In the genomic region with DNA sequence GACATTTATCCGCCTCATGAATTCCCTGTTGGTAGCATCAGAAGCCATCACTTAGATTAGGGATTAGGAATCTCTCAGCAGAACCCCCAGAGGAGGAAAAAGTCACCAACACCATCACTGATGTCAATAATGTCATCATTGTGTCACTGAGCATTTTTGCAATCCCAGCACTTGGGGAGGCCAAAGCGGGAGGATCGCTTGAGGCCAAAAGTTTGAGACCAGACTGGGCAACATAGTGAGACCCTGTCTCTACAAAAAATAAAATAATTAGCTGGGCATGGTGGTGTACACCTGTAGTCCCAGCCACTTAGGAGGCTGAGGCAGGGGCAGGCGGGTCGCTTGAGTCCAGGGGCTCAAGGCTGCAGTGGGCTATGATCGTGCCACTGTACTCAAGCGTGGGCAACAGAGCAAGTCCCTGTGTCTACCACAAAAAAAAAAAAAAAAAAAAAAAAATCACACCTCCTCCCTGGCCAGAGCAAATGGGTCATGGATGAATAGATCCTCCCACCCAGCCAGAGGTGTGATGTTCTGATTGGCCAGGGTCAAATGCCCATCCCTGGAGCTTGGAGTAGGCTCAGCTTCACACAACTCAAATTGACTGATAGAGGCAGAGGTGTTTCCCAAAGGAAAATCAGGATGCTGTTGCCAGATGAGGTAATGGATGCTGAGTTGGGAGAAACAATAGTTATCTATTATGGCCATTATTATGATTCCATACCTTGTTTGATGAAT, we compare ENCODE assay signal across 1 cellular context.
A peak's percentile ranks its signal among the peaks of the same experiment; 100 is the strongest.
TF ChIP-seq lines count a peak whose summit lies in the region.

No MANE protein-coding gene starts in this region.

TF ChIP-seq in HepG2, 621 proteins besides CTCF, POLR2A, EP300 and RAD21:
- TF ChIP-seq SMYD3 (CRISPR knock-in tag; IDR thresholded peaks at IDR 0.05), result no peak
- TF ChIP-seq ZNF770 (CRISPR knock-in tag; IDR thresholded peaks at IDR 0.05), result 0 out of 2 replicates have a peak, but pooled peaks have one; percentile 14
- no peak for TF ChIP-seq XRCC5 (optimal IDR thresholded peaks at IDR 0.05; ENCODE audit: low read length)
- TF ChIP-seq ZNF121 (CRISPR knock-in tag; IDR thresholded peaks at IDR 0.05), result peak; percentile 73
- no peak for TF ChIP-seq ZFP36 (IDR thresholded peaks at IDR 0.05; ENCODE audit: borderline replicate concordance, low read depth, low read length, partially characterized antibody)
- TF ChIP-seq SKI (IDR thresholded peaks at IDR 0.05; ENCODE audit: partially characterized antibody), result no peak
- TF ChIP-seq CREB1 (IDR thresholded peaks at IDR 0.05), result peak; percentile 70
- TF ChIP-seq CREB1 (CRISPR knock-in tag; IDR thresholded peaks at IDR 0.05), result no peak
